Comparison of ENCODE assay signal across 32 cellular contexts in the genomic region with DNA sequence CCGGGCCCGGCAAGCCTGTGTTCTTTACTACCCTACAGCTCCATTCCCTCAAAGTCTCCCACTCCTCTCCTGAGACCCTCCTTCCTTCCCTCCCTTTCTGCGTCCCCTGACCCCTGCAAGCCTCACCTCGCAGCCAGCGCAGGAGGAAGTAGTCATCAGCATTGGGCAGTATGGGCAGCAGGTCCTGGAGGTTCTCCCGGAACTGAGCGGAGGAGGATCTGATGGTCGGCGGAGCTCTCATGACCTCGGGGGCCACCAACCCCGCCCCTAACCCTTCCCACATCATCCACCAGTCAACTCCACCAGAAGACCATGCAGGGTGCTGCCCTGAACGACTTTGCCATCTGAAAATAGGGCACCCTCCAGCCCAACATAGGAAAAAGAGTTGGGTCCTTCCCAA. TPM values are rescaled to one million over a fixed set of nuclear protein-coding genes. Genes with fewer than 3 reads are reported as not detected.
"Had no signal": no experiment of that assay in that cellular context is flagged by ENCODE, and none has a peak within 500 bp of the region (broad histone marks: within the 10 kb centered on the region; RNA-seq: fewer than 3 reads in every experiment).

No MANE protein-coding gene starts in this region.

- H3K4me1 ChIP-seq: testis, upper lobe of right lung, uterus had no signal

- H3K4me1 Mint-ChIP-seq: stimulated activated effector memory CD8-positive, alpha-beta T cell treated with anti-CD3 and anti-CD28 coated beads, Interleukin-12 subunit alpha, Interleukin-12 subunit beta, amount 100 ng/mL, for 72 hours; stimulated activated memory B cell treated with anti-CD40 and anti-IgM and Interleukin-4, amounts not matched to agents 10 μg/mL and 1 μg/mL and 100 μg/mL, for 72 hours had no signal

- H3K27me3 ChIP-seq: testis, thyroid gland, uterus, vagina had no signal

- H3K4me3 Mint-ChIP-seq: stimulated activated effector memory CD8-positive, alpha-beta T cell treated with anti-CD3 and anti-CD28 coated beads, Interleukin-12 subunit alpha, Interleukin-12 subunit beta, amount 100 ng/mL, for 72 hours; stimulated activated memory B cell treated with anti-CD40 and anti-IgM and Interleukin-4, amounts not matched to agents 10 μg/mL and 1 μg/mL and 100 μg/mL, for 72 hours; stimulated activated naive CD8-positive, alpha-beta T cell treated with anti-CD3 and anti-CD28 coated beads, Interleukin-15, amount 100 ng/mL, for 72 hours; stimulated activated naive CD8-positive, alpha-beta T cell treated with anti-CD3 and anti-CD28 coated beads, Interleukin-15, Interleukin-2, amounts not matched to agents 100 ng/mL and 50 ng/mL, for 24 hours; type B pancreatic cell had no signal

- H3K4me3 ChIP-seq: stomach, suprapubic skin, testis, thoracic aorta, thyroid gland, tibial artery, tibial nerve, transverse colon, upper lobe of left lung, upper lobe of right lung, uterus, vagina had no signal

- FAIRE-seq: urothelium cell line had no signal

- H3K27ac ChIP-seq: stomach, suprapubic skin, thoracic aorta, thyroid gland, tibial artery, tibial nerve, transverse colon, upper lobe of left lung, upper lobe of right lung, uterus, vagina had no signal

- H3K9me3 ChIP-seq: stomach, suprapubic skin, testis, thoracic aorta, thyroid gland, tibial artery, tibial nerve, transverse colon, upper lobe of left lung, upper lobe of right lung, uterus, vagina had no signal

- DNase-seq: stimulated activated CD4-positive, alpha-beta T cell treated with anti-CD3 and anti-CD28 coated beads, Interleukin-2, amount 100 ng/mL, for 48 hours; stimulated activated CD4-positive, alpha-beta T cell treated with anti-CD3 and anti-CD28 coated beads, Interleukin-4, amount 100 ng/mL, for 1 hour; stimulated activated CD4-positive, alpha-beta T cell treated with anti-CD3 and anti-CD28 coated beads, Interleukin-4, amount 100 ng/mL, for 24 hours; stimulated activated CD4-positive, alpha-beta T cell treated with anti-CD3 and anti-CD28 coated beads, Interleukin-4, amount 100 ng/mL, for 4 hours; stimulated activated CD8-positive, alpha-beta memory T cell treated with anti-CD3 and anti-CD28 coated beads, Interleukin-4, amount 100 ng/mL, for 48 hours; stimulated activated naive CD4-positive, alpha-beta T cell; stimulated activated naive CD4-positive, alpha-beta T cell treated with Interleukin-2 at 50 U/mL for 16 hours; stimulated activated naive CD8-positive, alpha-beta T cell treated with anti-CD3 and anti-CD28 coated beads, Interleukin-15, amount 100 ng/mL, for 72 hours; stimulated activated naive CD8-positive, alpha-beta T cell treated with anti-CD3 and anti-CD28 coated beads, Interleukin-15, Interleukin-2, amounts not matched to agents 100 U/mL and 50 U/mL, for 24 hours; stomach; substantia nigra; testis; thyroid gland; tibial artery; transverse colon; trophoblast cell; upper lobe of left lung; upper lobe of right lung; uterus had no signal

- H3K27ac Mint-ChIP-seq: stimulated activated effector memory CD8-positive, alpha-beta T cell treated with anti-CD3 and anti-CD28 coated beads, Interleukin-12 subunit alpha, Interleukin-12 subunit beta, amount 100 ng/mL, for 72 hours; stimulated activated memory B cell treated with anti-CD40 and anti-IgM and Interleukin-4, amounts not matched to agents 10 μg/mL and 1 μg/mL and 100 μg/mL, for 72 hours; stimulated activated naive CD8-positive, alpha-beta T cell treated with anti-CD3 and anti-CD28 coated beads, Interleukin-15, amount 100 ng/mL, for 72 hours; stimulated activated naive CD8-positive, alpha-beta T cell treated with anti-CD3 and anti-CD28 coated beads, Interleukin-15, Interleukin-2, amounts not matched to agents 100 ng/mL and 50 ng/mL, for 24 hours; type B pancreatic cell had no signal

- H3K9me3 Mint-ChIP-seq: stimulated activated effector memory CD8-positive, alpha-beta T cell treated with anti-CD3 and anti-CD28 coated beads, Interleukin-12 subunit alpha, Interleukin-12 subunit beta, amount 100 ng/mL, for 72 hours; stimulated activated memory B cell treated with anti-CD40 and anti-IgM and Interleukin-4, amounts not matched to agents 10 μg/mL and 1 μg/mL and 100 μg/mL, for 72 hours; stimulated activated naive CD8-positive, alpha-beta T cell treated with anti-CD3 and anti-CD28 coated beads, Interleukin-15, amount 100 ng/mL, for 72 hours; stimulated activated naive CD8-positive, alpha-beta T cell treated with anti-CD3 and anti-CD28 coated beads, Interleukin-15, Interleukin-2, amounts not matched to agents 100 ng/mL and 50 ng/mL, for 24 hours; type B pancreatic cell had no signal

- H3K36me3 Mint-ChIP-seq: stimulated activated effector memory CD8-positive, alpha-beta T cell treated with anti-CD3 and anti-CD28 coated beads, Interleukin-12 subunit alpha, Interleukin-12 subunit beta, amount 100 ng/mL, for 72 hours; stimulated activated memory B cell treated with anti-CD40 and anti-IgM and Interleukin-4, amounts not matched to agents 10 μg/mL and 1 μg/mL and 100 μg/mL, for 72 hours; type B pancreatic cell had no signal

- H3K36me3 ChIP-seq: stomach, suprapubic skin, thoracic aorta, thyroid gland, tibial artery, tibial nerve, transverse colon, upper lobe of left lung, upper lobe of right lung, uterus, vagina had no signal

- ATAC-seq: stimulated activated effector memory CD8-positive, alpha-beta T cell treated with anti-CD3 and anti-CD28 coated beads, Interleukin-12 subunit alpha, Interleukin-12 subunit beta, amount 100 ng/mL, for 72 hours; stimulated activated memory B cell treated with anti-CD40 and anti-IgM and Interleukin-4, amounts not matched to agents 10 μg/mL and 1 μg/mL and 100 μg/mL, for 72 hours; stimulated activated naive CD8-positive, alpha-beta T cell treated with anti-CD3 and anti-CD28 coated beads, Interleukin-15, amount 100 ng/mL, for 72 hours; stimulated activated naive CD8-positive, alpha-beta T cell treated with anti-CD3 and anti-CD28 coated beads, Interleukin-15, Interleukin-2, amounts not matched to agents 100 U/mL and 50 U/mL, for 24 hours; upper lobe of right lung had no signal

RNA-seq across cellular contexts. Expression of a gene that starts 1.9 kb away (rescaled TPM):
- total RNA-seq: subcutaneous adipose tissue, thoracic aorta, transverse colon, vagina had no signal

RNA-seq across cellular contexts. Expression of a gene that starts 31.7 kb away (rescaled TPM):
- total RNA-seq: stomach, subcutaneous adipose tissue, suprapubic skin, temporal lobe, thoracic aorta, tibial nerve, transverse colon, upper lobe of right lung, ureter, urinary bladder, uterus, vagina had no signal
- polyA plus RNA-seq: stomach, urinary bladder had no signal

RNA-seq across cellular contexts. Expression of a gene that starts 43.0 kb away (rescaled TPM):
- total RNA-seq: vagina had no signal
